10 cellular contexts compared by ENCODE assay signal in genomic region chr1:208523007-208523406, GRCh38.
"Had no signal": no experiment of that assay in that cellular context is flagged by ENCODE, and none has a peak within 500 bp of the region (broad histone marks: within the 10 kb centered on the region; RNA-seq: fewer than 3 reads in every experiment).

No MANE protein-coding gene starts in this region.

- H3K36me3 Mint-ChIP-seq: IgD-negative memory B cell had no signal

- H3K27me3 Mint-ChIP-seq: IgD-negative memory B cell had no signal

- FAIRE-seq: HepG2 had no signal

- H3K4me1 ChIP-seq: HAP-1 had no signal

- H2AFZ ChIP-seq: GM23248 had no signal

- H3K27ac Mint-ChIP-seq: HFFc6, IgD-negative memory B cell had no signal

- H3K4me1 Mint-ChIP-seq: IgD-negative memory B cell had no signal

- H3K36me3 ChIP-seq: HAP-1 had no signal

- H3K4me3 Mint-ChIP-seq: HFFc6, IgD-negative memory B cell had no signal

- H3K9ac ChIP-seq: GM23248 had no signal

- H3K9me3 ChIP-seq: HAP-1 had no signal

- H3K9me3 Mint-ChIP-seq: HFFc6, IgD-negative memory B cell had no signal

- ATAC-seq: HCT116, HepG2 had no signal

- H3K27ac ChIP-seq: GM23248, HL-60 had no signal

- DNase-seq: GM23248, GOT3, H7, HFFc6, KBM-7 had no signal

- H3K4me3 ChIP-seq: GM23248, HAP-1 had no signal
